In genomic region chr6:133251688-133252087, GRCh38 we compare ENCODE assay signal across 26 cellular contexts. TPM values are rescaled to one million over a fixed set of nuclear protein-coding genes. Genes with fewer than 3 reads are reported as not detected.
"Had no signal": no experiment of that assay in that cellular context is flagged by ENCODE, and none has a peak within 500 bp of the region (broad histone marks: within the 10 kb centered on the region; RNA-seq: fewer than 3 reads in every experiment).

No MANE protein-coding gene starts in this region.

- DNase-seq: naive thymus-derived CD8-positive, alpha-beta T cell; nephron progenitor cell; nucleus accumbens; pancreas; psoas muscle; right cardiac atrium; right lobe of liver; sigmoid colon; small intestine; stimulated activated CD4-positive, alpha-beta T cell treated with anti-CD3 and anti-CD28 coated beads, Interleukin-15, amount 100 ng/mL, for 24 hours; stimulated activated CD4-positive, alpha-beta T cell treated with anti-CD3 and anti-CD28 coated beads, Interleukin-2, amount 100 ng/mL, for 24 hours; stimulated activated CD4-positive, alpha-beta T cell treated with anti-CD3 and anti-CD28 coated beads, Interleukin-2, amount 100 ng/mL, for 48 hours; stimulated activated CD4-positive, alpha-beta T cell treated with anti-CD3 and anti-CD28 coated beads, Interleukin-4, amount 100 ng/mL, for 24 hours; stimulated activated naive B cell treated with anti-CD40 and anti-IgM and Interleukin-4, amounts not matched to agents 10 μg/mL and 1 μg/mL and 100 μg/mL, for 72 hours; stimulated activated naive CD4-positive, alpha-beta T cell treated with Interleukin-2 at 50 U/mL for 16 hours; stomach; thyroid gland; trophoblast cell; upper lobe of left lung had no signal

- H3K27me3 ChIP-seq: upper lobe of left lung, vagina had no signal

- H3K4me3 ChIP-seq: pancreas, psoas muscle, right lobe of liver, sigmoid colon, stomach, thoracic aorta, thyroid gland, tibial nerve, upper lobe of left lung, vagina had no signal

- H3K4me1 ChIP-seq: pancreas, right lobe of liver, sigmoid colon, stomach, thyroid gland, upper lobe of left lung, vagina had no signal

- H3K36me3 ChIP-seq: neutrophil, pancreas, right lobe of liver, sigmoid colon, stomach, thoracic aorta, thyroid gland, tibial nerve, upper lobe of left lung, vagina had no signal

- FAIRE-seq: pancreas, small intestine, urothelium cell line had no signal

- ATAC-seq: naive thymus-derived CD8-positive, alpha-beta T cell; natural killer cell treated with Interleukin-12 subunit alpha and Interleukin-12 subunit beta and Interleukin-15 and Interleukin-18, amount 100 ng/mL, for 72 hours; pancreas; psoas muscle; right cardiac atrium; right lobe of liver; stimulated activated effector memory CD8-positive, alpha-beta T cell treated with anti-CD3 and anti-CD28 coated beads, Interleukin-12 subunit alpha, Interleukin-12 subunit beta, amount 100 ng/mL, for 72 hours; stimulated activated naive B cell treated with anti-CD40 and anti-IgM and Interleukin-4, amounts not matched to agents 10 μg/mL and 1 μg/mL and 100 μg/mL, for 72 hours had no signal

- H3K27ac ChIP-seq: neutrophil, pancreas, psoas muscle, right lobe of liver, sigmoid colon, stomach, thoracic aorta, thyroid gland, tibial nerve, upper lobe of left lung, vagina had no signal

- H3K9me3 ChIP-seq: neutrophil, pancreas, psoas muscle, right lobe of liver, sigmoid colon, stomach, thoracic aorta, thyroid gland, tibial nerve, upper lobe of left lung, vagina had no signal

RNA-seq across cellular contexts. Expression of gene EYA4, which starts 10.5 kb away (rescaled TPM):
- total RNA-seq: naive thymus-derived CD8-positive, alpha-beta T cell; natural killer cell treated with Interleukin-12 subunit alpha and Interleukin-12 subunit beta and Interleukin-15 and Interleukin-18, amount 100 ng/mL, for 72 hours had no signal
- polyA plus RNA-seq: naive thymus-derived CD8-positive, alpha-beta T cell had no signal
